20 cellular contexts compared by ENCODE assay signal in genomic region chr6:113999284-113999683, GRCh38.
"Had no signal": no experiment of that assay in that cellular context is flagged by ENCODE, and none has a peak within 500 bp of the region (broad histone marks: within the 10 kb centered on the region; RNA-seq: fewer than 3 reads in every experiment).

No MANE protein-coding gene starts in this region.

- ATAC-seq: activated CD8-positive, alpha-beta T cell treated with anti-CD3 and anti-CD28 coated beads for 36 hours; activated T-cell treated with anti-CD3 and anti-CD28 coated beads, Interleukin-2, amount 50 U/mL, for 4 hours; activated T-helper 17 cell treated with anti-CD3 and anti-CD28 coated beads, Interleukin-2, amount 50 U/mL, for 72 hours; effector memory CD8-positive, alpha-beta T cell; gastrocnemius medialis; natural killer cell; right cardiac atrium; T-helper 17 cell; WTC11 had no signal

- H3K79me2 ChIP-seq: parathyroid adenoma had no signal

- H3K27ac Mint-ChIP-seq: activated CD8-positive, alpha-beta T cell treated with anti-CD3 and anti-CD28 coated beads for 36 hours; activated naive CD4-positive, alpha-beta T cell treated with anti-CD3 and anti-CD28 coated beads, Interleukin-2, amount 50 U/mL, for 24 hours; activated T-helper 17 cell treated with anti-CD3 and anti-CD28 coated beads, Interleukin-2, amount 50 U/mL, for 72 hours; effector memory CD8-positive, alpha-beta T cell; natural killer cell; neural progenitor cell; T-helper 17 cell; WTC11 had no signal

- H3K9me3 Mint-ChIP-seq: activated CD8-positive, alpha-beta T cell treated with anti-CD3 and anti-CD28 coated beads for 36 hours; activated naive CD4-positive, alpha-beta T cell treated with anti-CD3 and anti-CD28 coated beads, Interleukin-2, amount 50 U/mL, for 24 hours; activated T-cell treated with anti-CD3 and anti-CD28 coated beads, Interleukin-2, amount 50 U/mL, for 4 hours; activated T-helper 17 cell treated with anti-CD3 and anti-CD28 coated beads, Interleukin-2, amount 50 U/mL, for 72 hours; effector memory CD8-positive, alpha-beta T cell; natural killer cell; neural progenitor cell had no signal

- H3K4me3 ChIP-seq: colonic mucosa, gastrocnemius medialis, neural progenitor cell, upper lobe of left lung, vagina had no signal

- H3K27ac ChIP-seq: colonic mucosa, gastrocnemius medialis, neural progenitor cell, parathyroid adenoma, upper lobe of left lung, vagina had no signal

- H2AFZ ChIP-seq: neural progenitor cell, parathyroid adenoma had no signal

- H3K9ac ChIP-seq: neural progenitor cell, parathyroid adenoma had no signal

- H3K4me1 Mint-ChIP-seq: activated naive CD4-positive, alpha-beta T cell treated with anti-CD3 and anti-CD28 coated beads, Interleukin-2, amount 50 U/mL, for 24 hours; natural killer cell had no signal

- H3K27me3 ChIP-seq: colonic mucosa, gastrocnemius medialis, neural progenitor cell, upper lobe of left lung, vagina had no signal

- H3K36me3 ChIP-seq: colonic mucosa, gastrocnemius medialis, neural progenitor cell, upper lobe of left lung, vagina had no signal

- H3K4me3 Mint-ChIP-seq: activated CD8-positive, alpha-beta T cell treated with anti-CD3 and anti-CD28 coated beads for 36 hours; activated naive CD4-positive, alpha-beta T cell treated with anti-CD3 and anti-CD28 coated beads, Interleukin-2, amount 50 U/mL, for 24 hours; activated T-cell treated with anti-CD3 and anti-CD28 coated beads, Interleukin-2, amount 50 U/mL, for 4 hours; activated T-helper 17 cell treated with anti-CD3 and anti-CD28 coated beads, Interleukin-2, amount 50 U/mL, for 72 hours; effector memory CD8-positive, alpha-beta T cell; natural killer cell; neural progenitor cell; T-helper 17 cell; WTC11 had no signal

- H3K4me1 ChIP-seq: colonic mucosa, neural progenitor cell, parathyroid adenoma had no signal

- DNase-seq: activated CD4-positive, alpha-beta T cell treated with anti-CD3 and anti-CD28 coated beads for 1 hour; activated CD4-positive, alpha-beta T cell treated with anti-CD3 and anti-CD28 coated beads, Interleukin-2, amount 50 U/mL, for 1 hour; activated CD8-positive, alpha-beta T cell treated with anti-CD3 and anti-CD28 coated beads for 36 hours; activated T-cell treated with anti-CD3 and anti-CD28 coated beads, Interleukin-2, amount 50 U/mL, for 4 hours; colonic mucosa; effector memory CD8-positive, alpha-beta T cell; erythroblast; gastrocnemius medialis; natural killer cell; right cardiac atrium; stimulated activated CD4-positive, alpha-beta T cell treated with anti-CD3 and anti-CD28 coated beads, Interleukin-2, amount 100 ng/mL, for 48 hours; stimulated activated naive CD4-positive, alpha-beta T cell treated with Interleukin-2 at 50 U/mL for 16 hours; T-helper 17 cell; upper lobe of left lung had no signal

- H3K36me3 Mint-ChIP-seq: activated naive CD4-positive, alpha-beta T cell treated with anti-CD3 and anti-CD28 coated beads, Interleukin-2, amount 50 U/mL, for 24 hours; natural killer cell had no signal

- H3K4me2 ChIP-seq: neural progenitor cell had no signal

- H3K9me3 ChIP-seq: colonic mucosa, gastrocnemius medialis, upper lobe of left lung, vagina had no signal
